1 cellular context compared by ENCODE assay signal in the genomic region with DNA sequence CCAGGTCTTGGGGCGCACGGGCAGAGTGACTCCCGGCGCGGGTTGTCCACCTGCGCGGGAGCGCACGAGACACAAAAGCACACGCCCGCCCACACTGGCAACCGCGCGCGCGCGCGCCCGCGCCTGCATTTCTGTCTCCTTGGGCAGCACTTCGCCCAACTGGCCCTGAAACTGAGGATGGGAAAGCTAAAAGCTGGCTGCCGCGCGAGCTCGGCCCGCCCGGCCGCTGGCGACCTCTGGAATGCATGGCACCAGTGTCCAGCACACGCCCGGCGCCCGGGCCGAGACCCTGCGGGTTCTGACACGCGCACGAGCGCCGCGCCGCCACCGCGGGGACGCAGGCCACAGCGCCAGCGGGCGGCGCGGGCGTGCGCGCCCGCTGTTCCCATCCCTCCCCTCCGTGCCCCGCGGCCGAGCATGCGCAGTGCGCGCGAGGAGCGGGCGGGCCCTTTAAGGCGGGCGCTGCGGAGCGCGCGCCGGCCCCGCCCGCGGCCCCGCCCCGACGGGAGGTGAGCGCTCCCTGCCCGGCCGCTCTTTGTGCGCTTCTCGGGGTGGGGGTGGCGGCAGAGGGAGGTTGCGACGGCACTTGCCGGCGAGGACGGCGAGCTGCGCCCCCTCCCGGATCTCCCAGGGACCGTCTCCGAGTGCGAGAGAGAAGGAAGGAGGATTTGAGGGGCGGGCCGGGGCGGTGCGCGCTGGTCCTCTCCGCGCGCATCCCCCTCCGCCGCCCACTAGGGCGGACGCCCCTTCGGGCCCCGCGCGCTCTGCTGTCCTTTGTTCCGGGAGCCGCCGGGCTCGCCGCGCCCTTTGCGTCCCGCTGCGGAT.
A peak's percentile ranks its signal among the peaks of the same experiment; 100 is the strongest.
TF ChIP-seq lines count a peak whose summit lies in the region.

No MANE protein-coding gene starts in this region.

TF ChIP-seq in HEK293, 187 proteins besides CTCF, POLR2A, EP300 and RAD21 (continued from another document and continues in another):
- TF ChIP-seq, protein P1, sequence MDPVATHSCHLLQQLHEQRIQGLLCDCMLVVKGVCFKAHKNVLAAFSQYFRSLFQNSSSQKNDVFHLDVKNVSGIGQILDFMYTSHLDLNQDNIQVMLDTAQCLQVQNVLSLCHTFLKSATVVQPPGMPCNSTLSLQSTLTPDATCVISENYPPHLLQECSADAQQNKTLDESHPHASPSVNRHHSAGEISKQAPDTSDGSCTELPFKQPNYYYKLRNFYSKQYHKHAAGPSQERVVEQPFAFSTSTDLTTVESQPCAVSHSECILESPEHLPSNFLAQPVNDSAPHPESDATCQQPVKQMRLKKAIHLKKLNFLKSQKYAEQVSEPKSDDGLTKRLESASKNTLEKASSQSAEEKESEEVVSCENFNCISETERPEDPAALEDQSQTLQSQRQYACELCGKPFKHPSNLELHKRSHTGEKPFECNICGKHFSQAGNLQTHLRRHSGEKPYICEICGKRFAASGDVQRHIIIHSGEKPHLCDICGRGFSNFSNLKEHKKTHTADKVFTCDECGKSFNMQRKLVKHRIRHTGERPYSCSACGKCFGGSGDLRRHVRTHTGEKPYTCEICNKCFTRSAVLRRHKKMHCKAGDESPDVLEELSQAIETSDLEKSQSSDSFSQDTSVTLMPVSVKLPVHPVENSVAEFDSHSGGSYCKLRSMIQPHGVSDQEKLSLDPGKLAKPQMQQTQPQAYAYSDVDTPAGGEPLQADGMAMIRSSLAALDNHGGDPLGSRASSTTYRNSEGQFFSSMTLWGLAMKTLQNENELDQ (tag by site-specific recombination; IDR thresholded peaks at IDR 0.05; ENCODE audit: low read depth) = no peak
- peak; percentile 70 for TF ChIP-seq SP2 (tag by site-specific recombination; IDR thresholded peaks at IDR 0.05)
- TF ChIP-seq ZBTB20 (tag by site-specific recombination; IDR thresholded peaks at IDR 0.05) = peak; percentile 41; the same call in 1 of the 2 replicates
- no peak for TF ChIP-seq ZNF169 (tag by site-specific recombination; IDR thresholded peaks at IDR 0.05)
- TF ChIP-seq ZNF707 (tag by site-specific recombination; IDR thresholded peaks at IDR 0.05) = no peak
- peak; percentile 37; the same call in 1 of the 2 replicates for TF ChIP-seq ZNF24 (tag by site-specific recombination; IDR thresholded peaks at IDR 0.05)
- TF ChIP-seq ZNF114 (tag by site-specific recombination; IDR thresholded peaks at IDR 0.05) = no peak
- TF ChIP-seq ZNF335 (tag by site-specific recombination; conservative IDR thresholded peaks at IDR 0.05) = peak; percentile 15; the same call in 1 of the 2 replicates
- no peak for TF ChIP-seq ZNF394 (tag by site-specific recombination; IDR thresholded peaks at IDR 0.05; ENCODE audit: borderline replicate concordance)
- no peak for TF ChIP-seq ZNF654 (tag by site-specific recombination; IDR thresholded peaks at IDR 0.05; ENCODE audit: low read depth)
- TF ChIP-seq, protein P2, sequence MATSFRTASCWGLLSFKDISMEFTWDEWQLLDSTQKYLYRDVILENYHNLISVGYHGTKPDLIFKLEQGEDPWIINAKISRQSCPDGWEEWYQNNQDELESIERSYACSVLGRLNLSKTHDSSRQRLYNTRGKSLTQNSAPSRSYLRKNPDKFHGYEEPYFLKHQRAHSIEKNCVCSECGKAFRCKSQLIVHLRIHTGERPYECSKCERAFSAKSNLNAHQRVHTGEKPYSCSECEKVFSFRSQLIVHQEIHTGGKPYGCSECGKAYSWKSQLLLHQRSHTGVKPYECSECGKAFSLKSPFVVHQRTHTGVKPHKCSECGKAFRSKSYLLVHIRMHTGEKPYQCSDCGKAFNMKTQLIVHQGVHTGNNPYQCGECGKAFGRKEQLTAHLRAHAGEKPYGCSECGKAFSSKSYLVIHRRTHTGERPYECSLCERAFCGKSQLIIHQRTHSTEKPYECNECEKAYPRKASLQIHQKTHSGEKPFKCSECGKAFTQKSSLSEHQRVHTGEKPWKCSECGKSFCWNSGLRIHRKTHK (tag by site-specific recombination; IDR thresholded peaks at IDR 0.05) = no peak
- TF ChIP-seq ZNF174 (tag by site-specific recombination; IDR thresholded peaks at IDR 0.05) = no peak
- TF ChIP-seq, protein P3, sequence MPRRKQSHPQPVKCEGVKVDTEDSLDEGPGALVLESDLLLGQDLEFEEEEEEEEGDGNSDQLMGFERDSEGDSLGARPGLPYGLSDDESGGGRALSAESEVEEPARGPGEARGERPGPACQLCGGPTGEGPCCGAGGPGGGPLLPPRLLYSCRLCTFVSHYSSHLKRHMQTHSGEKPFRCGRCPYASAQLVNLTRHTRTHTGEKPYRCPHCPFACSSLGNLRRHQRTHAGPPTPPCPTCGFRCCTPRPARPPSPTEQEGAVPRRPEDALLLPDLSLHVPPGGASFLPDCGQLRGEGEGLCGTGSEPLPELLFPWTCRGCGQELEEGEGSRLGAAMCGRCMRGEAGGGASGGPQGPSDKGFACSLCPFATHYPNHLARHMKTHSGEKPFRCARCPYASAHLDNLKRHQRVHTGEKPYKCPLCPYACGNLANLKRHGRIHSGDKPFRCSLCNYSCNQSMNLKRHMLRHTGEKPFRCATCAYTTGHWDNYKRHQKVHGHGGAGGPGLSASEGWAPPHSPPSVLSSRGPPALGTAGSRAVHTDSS (tag by site-specific recombination; IDR thresholded peaks at IDR 0.05) = no peak
- TF ChIP-seq ZSCAN16 (tag by site-specific recombination; IDR thresholded peaks at IDR 0.05) = no peak
- TF ChIP-seq KLF1 (tag by site-specific recombination; IDR thresholded peaks at IDR 0.05) = peak; percentile 91
- TF ChIP-seq ZNF521 (tag by site-specific recombination; IDR thresholded peaks at IDR 0.05) = no peak
- TF ChIP-seq ZFP3 (tag by site-specific recombination; IDR thresholded peaks at IDR 0.05; ENCODE audit: low read depth) = no peak
- TF ChIP-seq ZNF221 (tag by site-specific recombination; IDR thresholded peaks at IDR 0.05; ENCODE audit: borderline replicate concordance) = no peak
- TF ChIP-seq ZNF266 (tag by site-specific recombination; IDR thresholded peaks at IDR 0.05; ENCODE audit: low read depth) = no peak
- TF ChIP-seq, protein P4, sequence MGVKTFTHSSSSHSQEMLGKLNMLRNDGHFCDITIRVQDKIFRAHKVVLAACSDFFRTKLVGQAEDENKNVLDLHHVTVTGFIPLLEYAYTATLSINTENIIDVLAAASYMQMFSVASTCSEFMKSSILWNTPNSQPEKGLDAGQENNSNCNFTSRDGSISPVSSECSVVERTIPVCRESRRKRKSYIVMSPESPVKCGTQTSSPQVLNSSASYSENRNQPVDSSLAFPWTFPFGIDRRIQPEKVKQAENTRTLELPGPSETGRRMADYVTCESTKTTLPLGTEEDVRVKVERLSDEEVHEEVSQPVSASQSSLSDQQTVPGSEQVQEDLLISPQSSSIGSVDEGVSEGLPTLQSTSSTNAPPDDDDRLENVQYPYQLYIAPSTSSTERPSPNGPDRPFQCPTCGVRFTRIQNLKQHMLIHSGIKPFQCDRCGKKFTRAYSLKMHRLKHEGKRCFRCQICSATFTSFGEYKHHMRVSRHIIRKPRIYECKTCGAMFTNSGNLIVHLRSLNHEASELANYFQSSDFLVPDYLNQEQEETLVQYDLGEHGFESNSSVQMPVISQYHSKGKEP (tag by site-specific recombination; IDR thresholded peaks at IDR 0.05) = 0 out of 2 replicates have a peak, but pooled peaks have one; percentile 19
- TF ChIP-seq ZEB2 (tag by site-specific recombination; IDR thresholded peaks at IDR 0.05) = no peak; the same call in 1 of the 2 replicates
- no peak for TF ChIP-seq ZNF311 (tag by site-specific recombination; IDR thresholded peaks at IDR 0.05; ENCODE audit: borderline replicate concordance)
- no peak for TF ChIP-seq HOXA7 (CRISPR knock-in tag; IDR thresholded peaks at IDR 0.05; ENCODE audit: borderline replicate concordance)
- TF ChIP-seq ZNF792 (tag by site-specific recombination; IDR thresholded peaks at IDR 0.05) = no peak
- no peak for TF ChIP-seq ZNF10 (tag by site-specific recombination; IDR thresholded peaks at IDR 0.05)
- TF ChIP-seq, protein P5, sequence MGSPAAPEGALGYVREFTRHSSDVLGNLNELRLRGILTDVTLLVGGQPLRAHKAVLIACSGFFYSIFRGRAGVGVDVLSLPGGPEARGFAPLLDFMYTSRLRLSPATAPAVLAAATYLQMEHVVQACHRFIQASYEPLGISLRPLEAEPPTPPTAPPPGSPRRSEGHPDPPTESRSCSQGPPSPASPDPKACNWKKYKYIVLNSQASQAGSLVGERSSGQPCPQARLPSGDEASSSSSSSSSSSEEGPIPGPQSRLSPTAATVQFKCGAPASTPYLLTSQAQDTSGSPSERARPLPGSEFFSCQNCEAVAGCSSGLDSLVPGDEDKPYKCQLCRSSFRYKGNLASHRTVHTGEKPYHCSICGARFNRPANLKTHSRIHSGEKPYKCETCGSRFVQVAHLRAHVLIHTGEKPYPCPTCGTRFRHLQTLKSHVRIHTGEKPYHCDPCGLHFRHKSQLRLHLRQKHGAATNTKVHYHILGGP (tag by site-specific recombination; IDR thresholded peaks at IDR 0.05) = no peak
- TF ChIP-seq ZNF302 (tag by site-specific recombination; IDR thresholded peaks at IDR 0.05; ENCODE audit: low read depth) = no peak
- peak; percentile 85 for TF ChIP-seq KLF8 (tag by site-specific recombination; IDR thresholded peaks at IDR 0.05)
- no peak for TF ChIP-seq ZNF48 (tag by site-specific recombination; IDR thresholded peaks at IDR 0.05)
- TF ChIP-seq GFI1B (tag by site-specific recombination; IDR thresholded peaks at IDR 0.05) = no peak
- TF ChIP-seq ZNF747 (tag by site-specific recombination; IDR thresholded peaks at IDR 0.05) = no peak
- TF ChIP-seq, protein P6, sequence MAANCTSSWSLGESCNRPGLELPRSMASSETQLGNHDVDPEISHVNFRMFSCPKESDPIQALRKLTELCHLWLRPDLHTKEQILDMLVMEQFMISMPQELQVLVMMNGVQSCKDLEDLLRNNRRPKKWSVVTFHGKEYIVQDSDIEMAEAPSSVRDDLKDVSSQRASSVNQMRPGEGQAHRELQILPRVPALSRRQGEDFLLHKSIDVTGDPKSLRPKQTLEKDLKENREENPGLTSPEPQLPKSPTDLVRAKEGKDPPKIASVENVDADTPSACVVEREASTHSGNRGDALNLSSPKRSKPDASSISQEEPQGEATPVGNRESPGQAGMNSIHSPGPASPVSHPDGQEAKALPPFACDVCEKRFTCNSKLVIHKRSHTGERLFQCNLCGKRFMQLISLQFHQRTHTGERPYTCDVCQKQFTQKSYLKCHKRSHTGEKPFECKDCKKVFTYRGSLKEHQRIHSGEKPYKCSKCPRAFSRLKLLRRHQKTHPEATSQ (tag by site-specific recombination; IDR thresholded peaks at IDR 0.05) = peak; percentile 67; the same call in 1 of the 2 replicates
- TF ChIP-seq, protein P7, sequence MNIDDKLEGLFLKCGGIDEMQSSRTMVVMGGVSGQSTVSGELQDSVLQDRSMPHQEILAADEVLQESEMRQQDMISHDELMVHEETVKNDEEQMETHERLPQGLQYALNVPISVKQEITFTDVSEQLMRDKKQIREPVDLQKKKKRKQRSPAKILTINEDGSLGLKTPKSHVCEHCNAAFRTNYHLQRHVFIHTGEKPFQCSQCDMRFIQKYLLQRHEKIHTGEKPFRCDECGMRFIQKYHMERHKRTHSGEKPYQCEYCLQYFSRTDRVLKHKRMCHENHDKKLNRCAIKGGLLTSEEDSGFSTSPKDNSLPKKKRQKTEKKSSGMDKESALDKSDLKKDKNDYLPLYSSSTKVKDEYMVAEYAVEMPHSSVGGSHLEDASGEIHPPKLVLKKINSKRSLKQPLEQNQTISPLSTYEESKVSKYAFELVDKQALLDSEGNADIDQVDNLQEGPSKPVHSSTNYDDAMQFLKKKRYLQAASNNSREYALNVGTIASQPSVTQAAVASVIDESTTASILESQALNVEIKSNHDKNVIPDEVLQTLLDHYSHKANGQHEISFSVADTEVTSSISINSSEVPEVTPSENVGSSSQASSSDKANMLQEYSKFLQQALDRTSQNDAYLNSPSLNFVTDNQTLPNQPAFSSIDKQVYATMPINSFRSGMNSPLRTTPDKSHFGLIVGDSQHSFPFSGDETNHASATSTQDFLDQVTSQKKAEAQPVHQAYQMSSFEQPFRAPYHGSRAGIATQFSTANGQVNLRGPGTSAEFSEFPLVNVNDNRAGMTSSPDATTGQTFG (tag by site-specific recombination; IDR thresholded peaks at IDR 0.05; ENCODE audit: borderline replicate concordance) = no peak
- TF ChIP-seq ZNF76 (tag by site-specific recombination; IDR thresholded peaks at IDR 0.05; ENCODE audit: borderline replicate concordance, low read depth) = peak; percentile 66; the same call in 1 of the 2 replicates
- no peak for TF ChIP-seq ZIC2 (tag by site-specific recombination; IDR thresholded peaks at IDR 0.05)
- TF ChIP-seq SALL2 (tag by site-specific recombination; IDR thresholded peaks at IDR 0.05; ENCODE audit: borderline replicate concordance) = no peak
- TF ChIP-seq, protein P8, sequence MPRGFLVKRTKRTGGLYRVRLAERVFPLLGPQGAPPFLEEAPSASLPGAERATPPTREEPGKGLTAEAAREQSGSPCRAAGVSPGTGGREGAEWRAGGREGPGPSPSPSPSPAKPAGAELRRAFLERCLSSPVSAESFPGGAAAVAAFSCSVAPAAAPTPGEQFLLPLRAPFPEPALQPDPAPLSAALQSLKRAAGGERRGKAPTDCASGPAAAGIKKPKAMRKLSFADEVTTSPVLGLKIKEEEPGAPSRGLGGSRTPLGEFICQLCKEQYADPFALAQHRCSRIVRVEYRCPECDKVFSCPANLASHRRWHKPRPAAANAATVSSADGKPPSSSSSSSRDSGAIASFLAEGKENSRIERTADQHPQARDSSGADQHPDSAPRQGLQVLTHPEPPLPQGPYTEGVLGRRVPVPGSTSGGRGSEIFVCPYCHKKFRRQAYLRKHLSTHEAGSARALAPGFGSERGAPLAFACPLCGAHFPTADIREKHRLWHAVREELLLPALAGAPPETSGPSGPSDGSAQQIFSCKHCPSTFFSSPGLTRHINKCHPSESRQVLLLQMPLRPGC (tag by site-specific recombination; IDR thresholded peaks at IDR 0.05) = peak; percentile 13; the same call in 1 of the 2 replicates
- TF ChIP-seq, protein P9, sequence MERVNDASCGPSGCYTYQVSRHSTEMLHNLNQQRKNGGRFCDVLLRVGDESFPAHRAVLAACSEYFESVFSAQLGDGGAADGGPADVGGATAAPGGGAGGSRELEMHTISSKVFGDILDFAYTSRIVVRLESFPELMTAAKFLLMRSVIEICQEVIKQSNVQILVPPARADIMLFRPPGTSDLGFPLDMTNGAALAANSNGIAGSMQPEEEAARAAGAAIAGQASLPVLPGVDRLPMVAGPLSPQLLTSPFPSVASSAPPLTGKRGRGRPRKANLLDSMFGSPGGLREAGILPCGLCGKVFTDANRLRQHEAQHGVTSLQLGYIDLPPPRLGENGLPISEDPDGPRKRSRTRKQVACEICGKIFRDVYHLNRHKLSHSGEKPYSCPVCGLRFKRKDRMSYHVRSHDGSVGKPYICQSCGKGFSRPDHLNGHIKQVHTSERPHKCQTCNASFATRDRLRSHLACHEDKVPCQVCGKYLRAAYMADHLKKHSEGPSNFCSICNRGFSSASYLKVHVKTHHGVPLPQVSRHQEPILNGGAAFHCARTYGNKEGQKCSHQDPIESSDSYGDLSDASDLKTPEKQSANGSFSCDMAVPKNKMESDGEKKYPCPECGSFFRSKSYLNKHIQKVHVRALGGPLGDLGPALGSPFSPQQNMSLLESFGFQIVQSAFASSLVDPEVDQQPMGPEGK (tag by site-specific recombination; IDR thresholded peaks at IDR 0.05) = peak; percentile 72
- TF ChIP-seq ZNF341 (tag by site-specific recombination; IDR thresholded peaks at IDR 0.05; ENCODE audit: low read depth) = peak; percentile 81
- TF ChIP-seq ZBTB8A (tag by site-specific recombination; IDR thresholded peaks at IDR 0.05) = peak; percentile 89
- peak; percentile 16; the same call in 1 of the 2 replicates for TF ChIP-seq ZNF2 (tag by site-specific recombination; IDR thresholded peaks at IDR 0.05)
- no peak; the same call in 1 of the 2 replicates for TF ChIP-seq ZFP37 (tag by site-specific recombination; IDR thresholded peaks at IDR 0.05)
